Comparison of ENCODE assay signal across 23 cellular contexts in genomic region chr9:522658-523057, GRCh38. TPM values are rescaled to one million over a fixed set of nuclear protein-coding genes. Genes with fewer than 3 reads are reported as not detected.
DNase-seq lines count a peak whose midpoint lies in the region; ATAC-seq and TF ChIP-seq lines count a peak whose summit lies in the region.
"Had no signal": no experiment of that assay in that cellular context is flagged by ENCODE, and none has a peak within 500 bp of the region (broad histone marks: within the 10 kb centered on the region; RNA-seq: fewer than 3 reads in every experiment).

No MANE protein-coding gene starts in this region.

- H3K4me3 ChIP-seq in ascending aorta (no peak overlapping the region), cardiac muscle cell (no peak overlapping the region), psoas muscle (no peak overlapping the region), GM23338 (no peak overlapping the region)
- H3K4me3 ChIP-seq: BLaER1, Peyer's patch, SJCRH30 had no signal

- no peak for TF ChIP-seq CTCF in ascending aorta (IDR thresholded peaks at IDR 0.05)
- TF ChIP-seq CTCF in cardiac muscle cell (IDR thresholded peaks at IDR 0.05; ENCODE audit: low read depth, low read length) = no peak
- TF ChIP-seq CTCF in psoas muscle (IDR thresholded peaks at IDR 0.05) = no peak
- no peak for TF ChIP-seq CTCF in activated CD8-positive, alpha-beta T cell treated with anti-CD3 and anti-CD28 coated beads for 36 hours (IDR thresholded peaks at IDR 0.05)
- TF ChIP-seq CTCF in GM23338 (conservative IDR thresholded peaks at IDR 0.05; ENCODE audit: low read depth in 2 of 2) = no peak

- H3K4me2 ChIP-seq in GM23338 = no peak overlapping the region
- H3K4me2 ChIP-seq: BLaER1 had no signal

- 71 to 78% (median 72%) methylated on average over 1 of the region's 1 CpG for WGBS in psoas muscle, 3 donors

- H3K36me3 ChIP-seq in ascending aorta (no peaks in the 10 kb centered on the region), cardiac muscle cell (no peaks in the 10 kb centered on the region), psoas muscle (ENCODE audit: insufficient read depth in 1 of 2, low read depth in 1 of 2) (no peaks in the 10 kb centered on the region), GM23338 (ENCODE audit: insufficient read depth) (no peaks in the 10 kb centered on the region)
- H3K36me3 ChIP-seq: BLaER1, Peyer's patch, SJCRH30 had no signal

- peaks cover 98% of the 10 kb centered on the region for H3K79me2 ChIP-seq in GM23338 (replicated peaks; ENCODE audit: insufficient read depth)

- H3K4me1 Mint-ChIP-seq in activated CD8-positive, alpha-beta T cell treated with anti-CD3 and anti-CD28 coated beads for 36 hours (ENCODE audit: low read depth) = peaks cover 6% of the 10 kb centered on the region
- peaks cover 17% of the 10 kb centered on the region for H3K4me1 Mint-ChIP-seq in GM23338

- H3K27ac Mint-ChIP-seq in activated CD8-positive, alpha-beta T cell treated with anti-CD3 and anti-CD28 coated beads for 36 hours = no peak overlapping the region
- H3K27ac Mint-ChIP-seq in GM23338 = no peak overlapping the region
- H3K27ac Mint-ChIP-seq: activated naive CD4-positive, alpha-beta T cell treated with anti-CD3 and anti-CD28 coated beads, Interleukin-2, amount 50 U/mL, for 72 hours; activated T-helper 1 cell treated with anti-CD3 and anti-CD28 coated beads, Interleukin-12 subunit alpha, Interleukin-12 subunit beta, Interleukin-2, Interleukin-4 antibody, amounts not matched to agents 30 ng/mL and 10 ng/mL and 1 ng/mL, durations not matched to agents 14 hours and 24 hours and 36 hours; stimulated activated naive CD8-positive, alpha-beta T cell treated with anti-CD3 and anti-CD28 coated beads, Interleukin-15, Interleukin-2, amounts not matched to agents 100 ng/mL and 50 ng/mL, for 24 hours had no signal

- H3K27ac ChIP-seq in ascending aorta (peak overlapping the region; percentile 42 to 50), cardiac muscle cell (peak overlapping the region; percentile 32), psoas muscle (no peak overlapping the region), GM23338 (ENCODE audit: low read depth) (no peak overlapping the region)
- H3K27ac ChIP-seq: BLaER1, Peyer's patch, SJCRH30 had no signal

- H4K20me1 ChIP-seq in GM23338 (replicated peaks; ENCODE audit: insufficient read depth) = peaks cover 14% of the 10 kb centered on the region
- H4K20me1 ChIP-seq: BLaER1 had no signal

- intact Hi-C loops in ascending aorta (cut with DNase I) (loop anchor here (2.0 to 5.0 kb wide), 2 partner anchors 18 to 240 kb away; partner anchors contain the start of gene KANK1), psoas muscle (cut with DNase I) (no loop called here)
- intact Hi-C loops in activated CD8-positive, alpha-beta T cell treated with anti-CD3 and anti-CD28 coated beads for 36 hours (cut with micrococcal nuclease) = no loop called here

- no peaks in the 10 kb centered on the region for H3K9me2 ChIP-seq in GM23338 (ENCODE audit: insufficient read depth)

- H3K9me3 Mint-ChIP-seq in activated CD8-positive, alpha-beta T cell treated with anti-CD3 and anti-CD28 coated beads for 36 hours = no peaks in the 10 kb centered on the region
- no peaks in the 10 kb centered on the region for H3K9me3 Mint-ChIP-seq in GM23338
- H3K9me3 Mint-ChIP-seq: activated naive CD4-positive, alpha-beta T cell treated with anti-CD3 and anti-CD28 coated beads, Interleukin-2, amount 50 U/mL, for 72 hours; activated T-helper 1 cell treated with anti-CD3 and anti-CD28 coated beads, Interleukin-12 subunit alpha, Interleukin-12 subunit beta, Interleukin-2, Interleukin-4 antibody, amounts not matched to agents 30 ng/mL and 10 ng/mL and 1 ng/mL, durations not matched to agents 14 hours and 24 hours and 36 hours; stimulated activated naive CD8-positive, alpha-beta T cell treated with anti-CD3 and anti-CD28 coated beads, Interleukin-15, Interleukin-2, amounts not matched to agents 100 ng/mL and 50 ng/mL, for 24 hours; WTC11 had no signal

- POLR2A ChIA-PET in activated CD8-positive, alpha-beta T cell treated with anti-CD3 and anti-CD28 coated beads for 36 hours (lab: Charles Lee) = no interaction called here

- H3K9me3 ChIP-seq in ascending aorta (no peaks in the 10 kb centered on the region), cardiac muscle cell (ENCODE audit: low read depth) (no peaks in the 10 kb centered on the region), psoas muscle (no peaks in the 10 kb centered on the region)
- H3K9me3 ChIP-seq: BLaER1, Peyer's patch, SJCRH30 had no signal

- ATAC-seq in psoas muscle (peak in 3 of 4 donors; percentile 40 to 87 (median 50)), GM23338 (no peak)
- ATAC-seq in activated CD8-positive, alpha-beta T cell treated with anti-CD3 and anti-CD28 coated beads for 36 hours = no peak
- ATAC-seq: activated naive CD4-positive, alpha-beta T cell treated with anti-CD3 and anti-CD28 coated beads, Interleukin-2, amount 50 U/mL, for 72 hours; left colon; WTC11 had no signal

- H2AFZ ChIP-seq in GM23338 = no peak overlapping the region

- H3K36me3 Mint-ChIP-seq in activated CD8-positive, alpha-beta T cell treated with anti-CD3 and anti-CD28 coated beads for 36 hours (ENCODE audit: low read depth) = no peaks in the 10 kb centered on the region
- H3K36me3 Mint-ChIP-seq in GM23338 (ENCODE audit: low read depth) = peaks cover 7% of the 10 kb centered on the region; the same call in 1 of the 3 replicates
- H3K36me3 Mint-ChIP-seq: activated naive CD4-positive, alpha-beta T cell treated with anti-CD3 and anti-CD28 coated beads, Interleukin-2, amount 50 U/mL, for 72 hours had no signal

- CTCF ChIA-PET in activated CD8-positive, alpha-beta T cell treated with anti-CD3 and anti-CD28 coated beads for 36 hours (lab: Charles Lee) = no interaction called here

- no peak overlapping the region for H3K4me3 Mint-ChIP-seq in activated CD8-positive, alpha-beta T cell treated with anti-CD3 and anti-CD28 coated beads for 36 hours
- no peak overlapping the region for H3K4me3 Mint-ChIP-seq in GM23338
- H3K4me3 Mint-ChIP-seq: activated T-helper 1 cell treated with anti-CD3 and anti-CD28 coated beads, Interleukin-12 subunit alpha, Interleukin-12 subunit beta, Interleukin-2, Interleukin-4 antibody, amounts not matched to agents 30 ng/mL and 10 ng/mL and 1 ng/mL, durations not matched to agents 14 hours and 24 hours and 36 hours; stimulated activated naive CD8-positive, alpha-beta T cell treated with anti-CD3 and anti-CD28 coated beads, Interleukin-15, Interleukin-2, amounts not matched to agents 100 ng/mL and 50 ng/mL, for 24 hours; WTC11 had no signal

- H3K4me1 ChIP-seq in ascending aorta = peaks cover 3 to 32% of the 10 kb centered on the region in 2 donors
- peaks cover 25% of the 10 kb centered on the region for H3K4me1 ChIP-seq in cardiac muscle cell (ENCODE audit: low read depth)
- peaks cover 5% of the 10 kb centered on the region for H3K4me1 ChIP-seq in psoas muscle
- peaks cover 6% of the 10 kb centered on the region for H3K4me1 ChIP-seq in GM23338 (ENCODE audit: insufficient read depth)
- H3K4me1 ChIP-seq: BLaER1, SJCRH30 had no signal

- H3K27me3 ChIP-seq in ascending aorta (no peaks in the 10 kb centered on the region), cardiac muscle cell (no peaks in the 10 kb centered on the region), psoas muscle (ENCODE audit: insufficient read depth in 3 of 3, low read length in 2 of 3) (no peaks in the 10 kb centered on the region), GM23338 (ENCODE audit: insufficient read depth) (no peaks in the 10 kb centered on the region)
- H3K27me3 ChIP-seq: BLaER1, Peyer's patch, SJCRH30 had no signal

- no peaks in the 10 kb centered on the region for H3F3A ChIP-seq in GM23338 (replicated peaks; ENCODE audit: low read depth)

- no peaks in the 10 kb centered on the region for H3K27me3 Mint-ChIP-seq in activated CD8-positive, alpha-beta T cell treated with anti-CD3 and anti-CD28 coated beads for 36 hours
- no peaks in the 10 kb centered on the region for H3K27me3 Mint-ChIP-seq in GM23338 (ENCODE audit: insufficient read depth, low read depth, poor library complexity)
- H3K27me3 Mint-ChIP-seq: stimulated activated naive CD8-positive, alpha-beta T cell treated with anti-CD3 and anti-CD28 coated beads, Interleukin-15, Interleukin-2, amounts not matched to agents 100 ng/mL and 50 ng/mL, for 24 hours had no signal

- DNase-seq in Ammon's horn (ENCODE audit: low spot score) = peak; percentile 36
- DNase-seq in ascending aorta (ENCODE audit: low spot score in 2 of 2) = peak in 1 of 2 donors; percentile 70
- DNase-seq in cardiac muscle cell (ENCODE audit: low read depth in 1 of 2, low spot score in 1 of 2) = peak; percentile 50 to 89
- DNase-seq in psoas muscle = no peak
- no peak for DNase-seq in activated CD8-positive, alpha-beta T cell treated with anti-CD3 and anti-CD28 coated beads for 36 hours
- no peak for DNase-seq in activated CD8-positive, alpha-beta memory T cell treated with anti-CD3 and anti-CD28 coated beads, Interleukin-2, amount 50 U/mL, for 4 hours
- no peak for DNase-seq in GM23338 (ENCODE audit: low spot score)
- DNase-seq: activated CD4-positive, alpha-beta T cell treated with anti-CD3 and anti-CD28 coated beads, Interleukin-2, amount 50 U/mL, for 1 hour; COR-L47; DMS53; head of caudate nucleus; left colon; mesenchymal stem cell; NCI-H1105 treated with DMSO at 0.1 percent for 48 hours; NCI-H2029; NCI-H69; Peyer's patch; SJCRH30 had no signal

TF ChIP-seq in GM23338, 12 proteins besides CTCF, POLR2A, EP300 and RAD21 (continues in another document):
- TF ChIP-seq EZH2phosphoT487 (IDR thresholded peaks at IDR 0.05; ENCODE audit: unreplicated experiment) = no peak
- no peak for TF ChIP-seq ZNF331 (CRISPR knock-in tag; IDR thresholded peaks at IDR 0.05; ENCODE audit: low read depth)
- no peak for TF ChIP-seq JUNB (IDR thresholded peaks at IDR 0.05; ENCODE audit: unreplicated experiment)
- TF ChIP-seq CREB1 (CRISPR knock-in tag; IDR thresholded peaks at IDR 0.05; ENCODE audit: low read depth) = no peak

RNA-seq across cellular contexts. Expression of gene KANK1, which starts 18.2 kb away (rescaled TPM):
- total RNA-seq in ascending aorta (91.7 TPM), cardiac muscle cell (43.8 and 52.6 TPM in 2 replicates), psoas muscle (100 to 1,000 TPM in 1 of 4 donors, 10 to 100 TPM in 3; 29.2 to 114 (median 60.0) TPM)
- polyA plus RNA-seq in cardiac muscle cell (35.9 and 53.9 TPM in 2 replicates), psoas muscle (10 to 100 TPM; 28.4 to 75.1 (median 32.8) TPM), GM23338 (2016; fragmentation: Nextera tagmentation; extraction: Ambion mirVana) (22.2 and 23.8 TPM in 2 replicates)
- total RNA-seq in activated CD8-positive, alpha-beta T cell treated with anti-CD3 and anti-CD28 coated beads for 36 hours = 1 to 10 TPM; 2.6 to 2.8 TPM
- total RNA-seq in GM23338 (2014; rRNA removed; shearing (Covaris generic)) = 44.8 and 53.6 TPM in 2 replicates

Comparison
In these comparisons a context has a peak if more than half of its experiments do, and no peak if none do; other contexts are left out.
1. DNase-seq: peak in Ammon's horn (single experiment) and cardiac muscle cell (2 of 2); none in psoas muscle (0 of 2), activated CD8-positive, alpha-beta T cell treated with anti-CD3 and anti-CD28 coated beads for 36 hours (single experiment), activated CD8-positive, alpha-beta memory T cell treated with anti-CD3 and anti-CD28 coated beads, Interleukin-2, amount 50 U/mL, for 4 hours (single experiment) and GM23338 (single experiment).
2. H3K27ac ChIP-seq: peak in ascending aorta (2 of 2) and cardiac muscle cell (single experiment); none in psoas muscle (single experiment) and GM23338 (single experiment).
3. ATAC-seq: peak in psoas muscle (3 of 4); none in activated CD8-positive, alpha-beta T cell treated with anti-CD3 and anti-CD28 coated beads for 36 hours (single experiment) and GM23338 (single experiment).
4. RNA of gene KANK1, which starts 18.2 kb away (total RNA-seq): 91.7 TPM in ascending aorta (single experiment), 29.2 to 114 TPM in psoas muscle, 43.8 to 52.6 TPM in cardiac muscle cell and 44.8 to 53.6 TPM in GM23338; 2.6 to 2.8 TPM in activated CD8-positive, alpha-beta T cell treated with anti-CD3 and anti-CD28 coated beads for 36 hours; every median in the first group is over 4 times any median in the second.